ENCODE assay signal across 1 cellular context in genomic region chr1:55816456-55816794, GRCh38.
TF ChIP-seq lines count a peak whose summit lies in the region.

No MANE protein-coding gene starts in this region.

TF ChIP-seq in GM12878, 131 proteins besides CTCF, POLR2A, EP300 and RAD21 (continued from another document):
- TF ChIP-seq CBX3 (IDR thresholded peaks at IDR 0.05; ENCODE audit: borderline replicate concordance, low read depth) (no peak), NR2C2 (IDR thresholded peaks at IDR 0.05; ENCODE audit: borderline replicate concordance, control insufficient read depth, insufficient read length, low read depth) (no peak), YY1 (IDR thresholded peaks at IDR 0.05; ENCODE audit: low read depth, low read length) (no peak), SUPT20H (IDR thresholded peaks at IDR 0.05; ENCODE audit: borderline replicate concordance, control insufficient read depth, low read depth, low read length) (no peak), TBL1XR1 (IDR thresholded peaks at IDR 0.05; ENCODE audit: low read depth, low read length) (no peak), SPI1 (IDR thresholded peaks at IDR 0.05; ENCODE audit: borderline replicate concordance, insufficient read depth, low read depth, low read length) (no peak), RB1 (IDR thresholded peaks at IDR 0.05; ENCODE audit: borderline replicate concordance) (no peak), CREM (IDR thresholded peaks at IDR 0.05; ENCODE audit: low read depth) (no peak), NKRF (conservative IDR thresholded peaks at IDR 0.05) (no peak), IRF5 (IDR thresholded peaks at IDR 0.05; ENCODE audit: borderline replicate concordance) (no peak), ASH2L (IDR thresholded peaks at IDR 0.05; ENCODE audit: borderline replicate concordance, low read depth) (no peak), PAX5 (IDR thresholded peaks at IDR 0.05; ENCODE audit: borderline replicate concordance, low read depth, low read length) (no peak), KAT2A (conservative IDR thresholded peaks at IDR 0.05; ENCODE audit: control insufficient read depth, low read depth, low read length) (no peak), EED (IDR thresholded peaks at IDR 0.05; ENCODE audit: low read depth) (no peak), HDAC6 (IDR thresholded peaks at IDR 0.05; ENCODE audit: unreplicated experiment) (no peak), USF2 (IDR thresholded peaks at IDR 0.05; ENCODE audit: borderline replicate concordance, low read depth, low read length) (no peak), ZSCAN29 (IDR thresholded peaks at IDR 0.05) (no peak), ZNF217 (IDR thresholded peaks at IDR 0.05) (no peak), LARP7 (IDR thresholded peaks at IDR 0.05) (no peak), POLR2AphosphoS5 (IDR thresholded peaks at IDR 0.05; ENCODE audit: low read length) (no peak)
- TF ChIP-seq, protein P1, sequence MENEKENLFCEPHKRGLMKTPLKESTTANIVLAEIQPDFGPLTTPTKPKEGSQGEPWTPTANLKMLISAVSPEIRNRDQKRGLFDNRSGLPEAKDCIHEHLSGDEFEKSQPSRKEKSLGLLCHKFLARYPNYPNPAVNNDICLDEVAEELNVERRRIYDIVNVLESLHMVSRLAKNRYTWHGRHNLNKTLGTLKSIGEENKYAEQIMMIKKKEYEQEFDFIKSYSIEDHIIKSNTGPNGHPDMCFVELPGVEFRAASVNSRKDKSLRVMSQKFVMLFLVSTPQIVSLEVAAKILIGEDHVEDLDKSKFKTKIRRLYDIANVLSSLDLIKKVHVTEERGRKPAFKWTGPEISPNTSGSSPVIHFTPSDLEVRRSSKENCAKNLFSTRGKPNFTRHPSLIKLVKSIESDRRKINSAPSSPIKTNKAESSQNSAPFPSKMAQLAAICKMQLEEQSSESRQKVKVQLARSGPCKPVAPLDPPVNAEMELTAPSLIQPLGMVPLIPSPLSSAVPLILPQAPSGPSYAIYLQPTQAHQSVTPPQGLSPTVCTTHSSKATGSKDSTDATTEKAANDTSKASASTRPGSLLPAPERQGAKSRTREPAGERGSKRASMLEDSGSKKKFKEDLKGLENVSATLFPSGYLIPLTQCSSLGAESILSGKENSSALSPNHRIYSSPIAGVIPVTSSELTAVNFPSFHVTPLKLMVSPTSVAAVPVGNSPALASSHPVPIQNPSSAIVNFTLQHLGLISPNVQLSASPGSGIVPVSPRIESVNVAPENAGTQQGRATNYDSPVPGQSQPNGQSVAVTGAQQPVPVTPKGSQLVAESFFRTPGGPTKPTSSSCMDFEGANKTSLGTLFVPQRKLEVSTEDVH (IDR thresholded peaks at IDR 0.05; ENCODE audit: low read depth, partially characterized antibody), result no peak
